ENCODE assay signal across 2 cellular contexts in genomic region chr3:141345528-141345927, GRCh38.
TF ChIP-seq lines count a peak whose summit lies in the region.

No MANE protein-coding gene starts in this region.

TF ChIP-seq in A549, 52 proteins besides CTCF, POLR2A, EP300 and RAD21:
- TF ChIP-seq NR3C1 (IDR thresholded peaks at IDR 0.05) (no peak), SMC3 (IDR thresholded peaks at IDR 0.05) (no peak), CEBPB (IDR thresholded peaks at IDR 0.05) (no peak), CHD4 (IDR thresholded peaks at IDR 0.05; ENCODE audit: borderline replicate concordance) (no peak), NPAS2 (CRISPR knock-in tag; IDR thresholded peaks at IDR 0.05; ENCODE audit: borderline replicate concordance) (no peak), GATA3 (IDR thresholded peaks at IDR 0.05; ENCODE audit: borderline replicate concordance) (no peak), KDM5A (IDR thresholded peaks at IDR 0.05) (no peak), RARB (CRISPR knock-in tag; IDR thresholded peaks at IDR 0.05) (no peak), SREBF2 (IDR thresholded peaks at IDR 0.05) (no peak), HOXB5 (CRISPR knock-in tag; IDR thresholded peaks at IDR 0.05) (no peak)

TF ChIP-seq in GM12878, 131 proteins besides CTCF, POLR2A, EP300 and RAD21:
- TF ChIP-seq SIX5 (IDR thresholded peaks at IDR 0.05; ENCODE audit: low read depth, low read length, severe bottlenecking): no peak
- TF ChIP-seq MYC (IDR thresholded peaks at IDR 0.05; ENCODE audit: insufficient read depth, insufficient read length, insufficient replicate concordance, low read length, severe bottlenecking): no peak
- no peak for TF ChIP-seq ESRRA (IDR thresholded peaks at IDR 0.05; ENCODE audit: low read length)
- TF ChIP-seq ZNF217 (IDR thresholded peaks at IDR 0.05): no peak
- TF ChIP-seq BRCA1 (IDR thresholded peaks at IDR 0.05; ENCODE audit: low read depth, low read length): no peak
- TF ChIP-seq TAF1 (IDR thresholded peaks at IDR 0.05; ENCODE audit: borderline replicate concordance, low read depth, low read length): no peak
- no peak for TF ChIP-seq ZNF24 (IDR thresholded peaks at IDR 0.05)
- TF ChIP-seq POU2F2 (IDR thresholded peaks at IDR 0.05; ENCODE audit: borderline replicate concordance, low read depth, low read length): no peak
- TF ChIP-seq MEF2A (IDR thresholded peaks at IDR 0.05; ENCODE audit: insufficient read depth, low read depth, low read length): no peak
- TF ChIP-seq YBX1 (IDR thresholded peaks at IDR 0.05): no peak
- TF ChIP-seq, protein P1, sequence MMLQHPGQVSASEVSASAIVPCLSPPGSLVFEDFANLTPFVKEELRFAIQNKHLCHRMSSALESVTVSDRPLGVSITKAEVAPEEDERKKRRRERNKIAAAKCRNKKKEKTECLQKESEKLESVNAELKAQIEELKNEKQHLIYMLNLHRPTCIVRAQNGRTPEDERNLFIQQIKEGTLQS (IDR thresholded peaks at IDR 0.05; ENCODE audit: borderline replicate concordance, extremely low read depth, low read depth, low read length): no peak
- TF ChIP-seq, protein P2, sequence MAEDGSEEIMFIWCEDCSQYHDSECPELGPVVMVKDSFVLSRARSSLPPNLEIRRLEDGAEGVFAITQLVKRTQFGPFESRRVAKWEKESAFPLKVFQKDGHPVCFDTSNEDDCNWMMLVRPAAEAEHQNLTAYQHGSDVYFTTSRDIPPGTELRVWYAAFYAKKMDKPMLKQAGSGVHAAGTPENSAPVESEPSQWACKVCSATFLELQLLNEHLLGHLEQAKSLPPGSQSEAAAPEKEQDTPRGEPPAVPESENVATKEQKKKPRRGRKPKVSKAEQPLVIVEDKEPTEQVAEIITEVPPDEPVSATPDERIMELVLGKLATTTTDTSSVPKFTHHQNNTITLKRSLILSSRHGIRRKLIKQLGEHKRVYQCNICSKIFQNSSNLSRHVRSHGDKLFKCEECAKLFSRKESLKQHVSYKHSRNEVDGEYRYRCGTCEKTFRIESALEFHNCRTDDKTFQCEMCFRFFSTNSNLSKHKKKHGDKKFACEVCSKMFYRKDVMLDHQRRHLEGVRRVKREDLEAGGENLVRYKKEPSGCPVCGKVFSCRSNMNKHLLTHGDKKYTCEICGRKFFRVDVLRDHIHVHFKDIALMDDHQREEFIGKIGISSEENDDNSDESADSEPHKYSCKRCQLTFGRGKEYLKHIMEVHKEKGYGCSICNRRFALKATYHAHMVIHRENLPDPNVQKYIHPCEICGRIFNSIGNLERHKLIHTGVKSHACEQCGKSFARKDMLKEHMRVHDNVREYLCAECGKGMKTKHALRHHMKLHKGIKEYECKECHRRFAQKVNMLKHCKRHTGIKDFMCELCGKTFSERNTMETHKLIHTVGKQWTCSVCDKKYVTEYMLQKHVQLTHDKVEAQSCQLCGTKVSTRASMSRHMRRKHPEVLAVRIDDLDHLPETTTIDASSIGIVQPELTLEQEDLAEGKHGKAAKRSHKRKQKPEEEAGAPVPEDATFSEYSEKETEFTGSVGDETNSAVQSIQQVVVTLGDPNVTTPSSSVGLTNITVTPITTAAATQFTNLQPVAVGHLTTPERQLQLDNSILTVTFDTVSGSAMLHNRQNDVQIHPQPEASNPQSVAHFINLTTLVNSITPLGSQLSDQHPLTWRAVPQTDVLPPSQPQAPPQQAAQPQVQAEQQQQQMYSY (CRISPR knock-in tag; IDR thresholded peaks at IDR 0.05): no peak
- no peak for TF ChIP-seq ZZZ3 (IDR thresholded peaks at IDR 0.05; ENCODE audit: control insufficient read depth, insufficient read length, low read depth)
- no peak for TF ChIP-seq HDAC6 (IDR thresholded peaks at IDR 0.05; ENCODE audit: unreplicated experiment)
- TF ChIP-seq MXI1 (IDR thresholded peaks at IDR 0.05; ENCODE audit: low read depth, low read length): no peak
- TF ChIP-seq TBL1XR1 (IDR thresholded peaks at IDR 0.05; ENCODE audit: low read depth, low read length): no peak
